Comparison of ENCODE assay signal across 17 cellular contexts in the genomic region with DNA sequence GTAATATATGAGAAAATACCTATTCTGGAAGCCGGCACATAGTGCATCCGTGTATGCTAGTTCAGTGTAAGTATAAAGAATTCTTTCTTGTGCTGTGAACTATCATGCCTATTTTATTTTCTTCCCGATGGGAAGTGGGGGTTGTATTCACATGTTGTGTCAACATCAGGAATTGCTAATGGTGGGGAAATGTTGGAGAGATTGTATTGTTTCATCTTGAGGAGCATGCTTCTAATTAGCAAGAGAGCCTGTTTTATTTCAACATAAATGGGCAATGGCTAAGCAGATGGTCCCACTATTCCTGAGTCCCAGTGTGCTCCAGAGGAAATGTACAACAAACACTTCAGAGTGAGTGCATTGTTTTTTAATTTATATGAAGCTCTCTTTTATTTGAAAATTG.
A peak's percentile ranks its signal among the peaks of the same experiment; 100 is the strongest.
DNase-seq lines count a peak whose midpoint lies in the region; ATAC-seq and TF ChIP-seq lines count a peak whose summit lies in the region.
"Had no signal": no experiment of that assay in that cellular context is flagged by ENCODE, and none has a peak within 500 bp of the region (broad histone marks: within the 10 kb centered on the region; RNA-seq: fewer than 3 reads in every experiment).

No MANE protein-coding gene starts in this region.

- H3K4me3 ChIP-seq in BJ (ENCODE audit: low read depth, low read length) (no peak overlapping the region), HFF-Myc (replicated peaks; ENCODE audit: low read depth, low read length) (no peak overlapping the region), adipocyte (ENCODE audit: low read length) (no peak overlapping the region), foreskin fibroblast (ENCODE audit: low read depth in 1 of 2, low read length in 2 of 2) (no peak overlapping the region), hepatocyte (no peak overlapping the region), heart left ventricle (no peak overlapping the region)
- H3K4me3 ChIP-seq: K562 had no signal

- no peak for TF ChIP-seq POLR2A in heart left ventricle (IDR thresholded peaks at IDR 0.05)

- H3K27ac ChIP-seq in hepatocyte = no peak overlapping the region
- no peak overlapping the region for H3K27ac ChIP-seq in heart left ventricle
- H3K27ac ChIP-seq: C4-2B, HL-60 had no signal

- POLR2A ChIA-PET in BJ (lab: Charles Lee) = no interaction called here

- H3K79me2 ChIP-seq in hepatocyte = no peaks in the 10 kb centered on the region

- intact Hi-C loops in heart left ventricle (cut with DNase I) = no loop called here

- H3K27me3 ChIP-seq in BJ (ENCODE audit: control insufficient read depth, insufficient read depth, low read length) = no peaks in the 10 kb centered on the region
- H3K27me3 ChIP-seq in adipocyte (replicated peaks; ENCODE audit: control insufficient read depth, insufficient read depth, low read length) = no peaks in the 10 kb centered on the region
- no peaks in the 10 kb centered on the region for H3K27me3 ChIP-seq in hepatocyte
- H3K27me3 ChIP-seq in heart left ventricle = no peaks in the 10 kb centered on the region

- H3K9me3 ChIP-seq in adipocyte (ENCODE audit: control insufficient read depth, low read length) (no peaks in the 10 kb centered on the region), hepatocyte (ENCODE audit: low read depth) (no peaks in the 10 kb centered on the region), heart left ventricle (peaks cover 0 to 7% (median 0%) of the 10 kb centered on the region in 12 donors)

- 61% methylated on average over 3 of the region's 3 CpGs for WGBS in hepatocyte (ENCODE audit: low lambda C conversion rate, missing lambda C conversion rate)
- WGBS in heart left ventricle, 4 donors = 72 to 77% (median 73%) methylated on average over 3 of the region's 3 CpGs

- no peak overlapping the region for H2AFZ ChIP-seq in hepatocyte

- H3K36me3 ChIP-seq in BJ (ENCODE audit: control insufficient read depth, insufficient read depth, low read length) (no peaks in the 10 kb centered on the region), adipocyte (ENCODE audit: control insufficient read depth, insufficient read depth, low read length, severe bottlenecking) (no peaks in the 10 kb centered on the region), hepatocyte (replicated peaks; ENCODE audit: insufficient read depth, low read depth) (no peaks in the 10 kb centered on the region), heart left ventricle (no peaks in the 10 kb centered on the region)

- CTCF ChIA-PET in BJ (lab: Yijun Ruan, JAX) = no interaction called here

- peak; percentile 46 for DNase-seq in BJ (ENCODE audit: low read depth)
- peak; percentile 63 for DNase-seq in HFF-Myc (ENCODE audit: extremely low read depth, low read depth)
- peak; percentile 78 for DNase-seq in adipocyte (ENCODE audit: low read depth)
- peak; percentile 68 to 88 for DNase-seq in foreskin fibroblast
- no peak for DNase-seq in hepatocyte (ENCODE audit: low spot score)
- DNase-seq in hippocampal formation (lab: John Stamatoyannopoulos, UW) = no peak
- DNase-seq in NCI-H2107 (lab: John Stamatoyannopoulos, UW) = no peak
- no peak for DNase-seq in heart left ventricle
- DNase-seq: COR-L47, DMS53, GDM1, NCI-H1694 treated with DMSO at 0.1 percent for 48 hours, NCI-H510A treated with DMSO at 0.1 percent for 48 hours, SHP77 treated with DMSO at 0.1 percent for 48 hours had no signal

- TF ChIP-seq CTCF in BJ (IDR thresholded peaks at IDR 0.05; ENCODE audit: insufficient read depth, low read depth, low read length) (no peak), HFF-Myc (IDR thresholded peaks at IDR 0.05; ENCODE audit: low read depth, low read length, missing control alignments) (no peak), foreskin fibroblast (IDR thresholded peaks at IDR 0.05; ENCODE audit: low read depth, low read length) (no peak), hepatocyte (IDR thresholded peaks at IDR 0.05; ENCODE audit: poor library complexity) (no peak), heart left ventricle (IDR thresholded peaks at IDR 0.05) (no peak)

- H3K4me1 ChIP-seq in adipocyte (ENCODE audit: control insufficient read depth, insufficient read depth, low read length) = peaks cover 32% of the 10 kb centered on the region
- H3K4me1 ChIP-seq in hepatocyte (ENCODE audit: insufficient read depth) = no peaks in the 10 kb centered on the region
- H3K4me1 ChIP-seq in heart left ventricle = peaks cover 0 to 3% (median 0%) of the 10 kb centered on the region in 12 donors

- H3K4me2 ChIP-seq in hepatocyte = no peak overlapping the region

- no peak overlapping the region for H3K9ac ChIP-seq in adipocyte (ENCODE audit: low read length)

- H3K9me2 ChIP-seq in hepatocyte (replicated peaks; ENCODE audit: insufficient read depth) = no peaks in the 10 kb centered on the region

- no peak for ATAC-seq in heart left ventricle
- ATAC-seq: K562 had no signal

- H4K20me1 ChIP-seq in hepatocyte (ENCODE audit: insufficient read depth, poor library complexity, severe bottlenecking) = no peaks in the 10 kb centered on the region

Comparison
In these comparisons a context has a peak if more than half of its experiments do, and no peak if none do; other contexts are left out.
1. DNase-seq: peak in BJ (single experiment), HFF-Myc (single experiment), adipocyte (single experiment) and foreskin fibroblast (2 of 2); none in hepatocyte (single experiment), hippocampal formation (0 of 2), NCI-H2107 (single experiment) and heart left ventricle (0 of 5).